Comparison of ENCODE assay signal across 10 cellular contexts in the genomic region with DNA sequence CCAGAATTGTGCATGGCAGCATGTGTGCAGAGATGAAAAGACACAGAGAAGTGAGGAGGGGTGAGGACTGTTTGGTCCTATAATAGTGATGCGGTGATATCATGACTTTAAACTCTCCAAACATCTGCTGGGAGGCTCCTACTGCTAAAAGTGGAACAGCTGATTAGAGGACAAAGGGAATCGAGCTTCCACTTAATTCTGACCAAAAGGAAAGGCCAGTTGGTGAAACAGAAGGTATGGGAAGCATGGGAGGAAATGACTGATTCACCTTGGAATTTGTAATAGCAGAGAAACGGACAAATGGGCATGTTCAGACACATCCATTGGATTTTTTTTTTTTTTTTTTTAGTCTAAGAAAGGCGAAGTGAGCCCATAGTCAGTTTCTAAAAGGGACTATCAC.
DNase-seq lines count a peak whose midpoint lies in the region; ATAC-seq and TF ChIP-seq lines count a peak whose summit lies in the region.
"Had no signal": no experiment of that assay in that cellular context is flagged by ENCODE, and none has a peak within 500 bp of the region (broad histone marks: within the 10 kb centered on the region; RNA-seq: fewer than 3 reads in every experiment).

No MANE protein-coding gene starts in this region.

- H3K4me3 ChIP-seq in AG09309 (ENCODE audit: control insufficient read depth, low read depth, low read length) (no peak overlapping the region), brain microvascular endothelial cell (ENCODE audit: low read depth, low read length) (no peak overlapping the region), vagina (no peak overlapping the region), gastrocnemius medialis (no peak overlapping the region)
- H3K4me3 ChIP-seq: ovary had no signal

- H3K27ac ChIP-seq in brain microvascular endothelial cell = peak overlapping the region; percentile 77
- no peak overlapping the region for H3K27ac ChIP-seq in vagina
- H3K27ac ChIP-seq in gastrocnemius medialis = no peak overlapping the region
- H3K27ac ChIP-seq: ovary had no signal

- TF ChIP-seq POLR2A in vagina (IDR thresholded peaks at IDR 0.05) (no peak), gastrocnemius medialis (IDR thresholded peaks at IDR 0.05) (no peak)

- intact Hi-C loops in vagina (cut with DNase I) (no loop called here), gastrocnemius medialis (cut with DNase I; ENCODE audit: low total_unique reads) (loop anchor here (10.0 kb wide), 1 partner anchor 69 kb away; a partner anchor contains a TSS)

- in situ Hi-C loops in brain microvascular endothelial cell (cut with HindIII; ENCODE audit: low pct_ligation_motif_present, low sequenced_read_pairs) (loop anchor here (10.0 kb wide), 1 partner anchor 139 kb away; no protein-coding TSS in a partner anchor), gastrocnemius medialis (cut with MboI; ENCODE audit: low sequenced_read_pairs in 4 of 4) (loop anchor here in 2 of 4 donors (10.0 to 25.0 kb wide), 3 partner anchors 129 to 636 kb away; no protein-coding TSS in a partner anchor)

- H3K9me3 ChIP-seq in vagina (no peaks in the 10 kb centered on the region), gastrocnemius medialis (no peaks in the 10 kb centered on the region)
- H3K9me3 ChIP-seq: ovary had no signal

- H3K27me3 ChIP-seq in brain microvascular endothelial cell (replicated peaks) (no peaks in the 10 kb centered on the region), vagina (no peaks in the 10 kb centered on the region), gastrocnemius medialis (no peaks in the 10 kb centered on the region)
- H3K27me3 ChIP-seq: ovary had no signal

- DNase-seq in AG09309 (ENCODE audit: low read depth) (peak; percentile 67), HT-29 (ENCODE audit: low spot score) (peak; percentile 25), brain microvascular endothelial cell (peak; percentile 71), kidney glomerular epithelial cell (lab: John Stamatoyannopoulos, UW) (peak; percentile 69), T-helper 9 cell (no peak), vagina (ENCODE audit: extremely low spot score in 2 of 2) (no peak), gastrocnemius medialis (no peak)
- DNase-seq: CD8-positive, alpha-beta memory T cell; ovary had no signal

- H3K36me3 ChIP-seq in brain microvascular endothelial cell (replicated peaks) (no peaks in the 10 kb centered on the region), vagina (no peaks in the 10 kb centered on the region), gastrocnemius medialis (no peaks in the 10 kb centered on the region)
- H3K36me3 ChIP-seq: ovary had no signal

- TF ChIP-seq CTCF in AG09309 (IDR thresholded peaks at IDR 0.05; ENCODE audit: control insufficient read depth, insufficient read depth, low read depth, low read length, missing control alignments) (no peak), brain microvascular endothelial cell (IDR thresholded peaks at IDR 0.05; ENCODE audit: low read depth, low read length, missing control alignments) (no peak), vagina (IDR thresholded peaks at IDR 0.05) (no peak), gastrocnemius medialis (IDR thresholded peaks at IDR 0.05 in 4 of 5, conservative IDR thresholded peaks at IDR 0.05 in 1 of 5) (no peak)

- ATAC-seq in HG03460 (IDR thresholded peaks at IDR 0.05; ENCODE audit: unreplicated experiment) = no peak
- ATAC-seq in gastrocnemius medialis = no peak

- peaks cover 8% of the 10 kb centered on the region for H3K4me1 ChIP-seq in vagina
- H3K4me1 ChIP-seq in gastrocnemius medialis = peaks cover 0 to 3% of the 10 kb centered on the region in 2 donors

Comparison
In these comparisons a context has a peak if more than half of its experiments do, and no peak if none do; other contexts are left out.
1. DNase-seq: peak in AG09309 (single experiment), HT-29 (single experiment), brain microvascular endothelial cell (single experiment) and kidney glomerular epithelial cell (single experiment); none in T-helper 9 cell (single experiment), vagina (0 of 2) and gastrocnemius medialis (0 of 2).